ENCODE assay signal across 1 cellular context in the genomic region with DNA sequence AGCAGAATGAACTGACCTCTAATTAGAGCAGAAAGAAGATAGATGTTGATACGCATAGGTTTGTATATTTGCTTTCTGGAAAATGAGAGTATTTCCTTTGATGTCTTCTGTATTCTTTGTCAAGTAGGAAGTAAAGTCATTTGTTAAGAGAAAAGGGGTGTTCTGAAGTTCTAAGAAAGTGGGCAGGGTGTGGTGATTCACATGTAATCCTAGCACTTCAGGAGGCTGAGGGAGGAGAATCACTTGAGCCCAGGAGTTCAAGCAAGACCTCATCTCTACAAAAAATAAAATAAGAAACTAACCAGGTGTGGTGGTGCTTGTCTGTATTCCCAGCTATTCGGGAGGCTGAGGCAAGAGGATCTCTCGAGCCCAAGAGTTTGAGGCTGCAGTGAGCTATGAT.
TF ChIP-seq lines count a peak whose summit lies in the region.

No MANE protein-coding gene starts in this region.

TF ChIP-seq in GM23338, 12 proteins besides CTCF, POLR2A, EP300 and RAD21:
- TF ChIP-seq REST (IDR thresholded peaks at IDR 0.05; ENCODE audit: unreplicated experiment) (no peak), POLR2AphosphoS5 (IDR thresholded peaks at IDR 0.05; ENCODE audit: low read depth) (no peak), ZNF331 (CRISPR knock-in tag; IDR thresholded peaks at IDR 0.05; ENCODE audit: low read depth) (no peak), EZH2phosphoT487 (IDR thresholded peaks at IDR 0.05; ENCODE audit: unreplicated experiment) (no peak), NANOG (IDR thresholded peaks at IDR 0.05; ENCODE audit: borderline replicate concordance) (no peak), ZNF114 (CRISPR knock-in tag; IDR thresholded peaks at IDR 0.05) (no peak)
TF ChIP-seq in GM23338: peak in this region for 0.
